ENCODE assay signal across 1 cellular context in the genomic region with DNA sequence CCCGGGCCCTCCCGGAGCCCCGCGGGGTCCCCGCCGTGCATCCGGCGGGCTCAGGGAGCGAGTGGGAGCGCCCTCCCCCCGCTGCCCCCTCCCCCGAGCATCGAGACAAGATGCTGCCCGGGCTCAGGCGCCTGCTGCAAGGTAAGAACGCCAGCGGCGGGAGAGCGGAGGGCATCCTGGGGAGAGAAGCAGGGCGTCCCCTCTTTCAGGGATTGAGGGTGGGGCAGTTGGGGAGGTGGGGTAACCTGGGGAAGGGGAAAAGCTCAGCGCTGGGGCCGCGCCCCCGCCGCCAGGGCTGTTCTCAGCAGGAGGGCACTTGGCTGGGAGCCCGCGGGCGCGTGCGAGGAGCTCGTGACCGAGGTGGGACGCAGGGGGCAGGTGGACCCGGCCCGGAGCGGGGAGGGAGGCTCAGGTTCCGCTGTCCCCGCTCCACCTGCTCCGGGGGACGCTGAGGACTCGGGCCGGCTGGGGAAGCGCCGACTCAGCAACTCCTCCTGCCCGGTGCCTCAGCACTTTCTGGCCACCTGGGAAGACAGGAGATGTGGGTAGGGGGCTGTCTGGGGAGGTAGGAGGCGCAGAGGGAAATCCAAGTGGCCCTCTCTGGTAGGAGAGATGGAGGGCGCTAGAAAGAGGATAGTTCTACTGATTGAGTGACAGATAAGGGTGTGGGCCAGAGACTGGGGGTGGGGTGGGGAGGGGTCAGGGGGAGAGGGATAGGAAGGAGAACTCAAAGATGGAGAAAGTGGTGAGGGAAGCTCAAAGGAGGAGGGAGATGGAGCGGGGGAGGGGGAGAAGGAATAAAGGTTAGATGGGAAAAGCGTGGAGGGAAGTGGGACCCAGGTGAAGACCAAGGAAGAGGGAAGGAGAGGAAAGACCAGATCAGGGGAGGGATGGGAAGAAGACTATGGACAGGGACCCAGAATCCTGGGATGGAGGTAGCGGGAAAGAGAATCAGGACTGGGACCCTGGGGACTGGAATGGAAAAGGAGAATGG.
TF ChIP-seq lines count a peak whose summit lies in the region.

No MANE protein-coding gene starts in this region.

TF ChIP-seq in A549, 52 proteins besides CTCF, POLR2A, EP300 and RAD21 (continued from another document):
- TF ChIP-seq, protein P1, sequence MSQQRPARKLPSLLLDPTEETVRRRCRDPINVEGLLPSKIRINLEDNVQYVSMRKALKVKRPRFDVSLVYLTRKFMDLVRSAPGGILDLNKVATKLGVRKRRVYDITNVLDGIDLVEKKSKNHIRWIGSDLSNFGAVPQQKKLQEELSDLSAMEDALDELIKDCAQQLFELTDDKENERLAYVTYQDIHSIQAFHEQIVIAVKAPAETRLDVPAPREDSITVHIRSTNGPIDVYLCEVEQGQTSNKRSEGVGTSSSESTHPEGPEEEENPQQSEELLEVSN (IDR thresholded peaks at IDR 0.05; ENCODE audit: borderline replicate concordance, low read depth), result 0 out of 2 replicates have a peak, but pooled peaks have one; percentile 3
- no peak for TF ChIP-seq HEYL (CRISPR knock-in tag; IDR thresholded peaks at IDR 0.05)
